In genomic region chr4:40214038-40214437, GRCh38 we compare ENCODE assay signal across 16 cellular contexts. TPM values are rescaled to one million over a fixed set of nuclear protein-coding genes. Genes with fewer than 3 reads are reported as not detected.
DNase-seq lines count a peak whose midpoint lies in the region; ATAC-seq and TF ChIP-seq lines count a peak whose summit lies in the region.
"Had no signal": no experiment of that assay in that cellular context is flagged by ENCODE, and none has a peak within 500 bp of the region (broad histone marks: within the 10 kb centered on the region; RNA-seq: fewer than 3 reads in every experiment).

No MANE protein-coding gene starts in this region.

- H3K4me1 ChIP-seq in adrenal gland (replicated peaks in 1 of 2) (no peaks in the 10 kb centered on the region), SK-N-SH (ENCODE audit: control insufficient read depth in 1 of 2, insufficient read depth in 2 of 2, low read depth in 1 of 2, low read length in 1 of 2) (peaks cover 5 to 6% of the 10 kb centered on the region in 2 experiments; a peak in 3 of 4 replicates)
- H3K4me1 ChIP-seq: sigmoid colon had no signal

- TF ChIP-seq RAD21 in SK-N-SH (IDR thresholded peaks at IDR 0.05; ENCODE audit: low read length) = no peak

- TF ChIP-seq POLR2A in adrenal gland (IDR thresholded peaks at IDR 0.05) = no peak

- no peak for TF ChIP-seq EP300 in SK-N-SH (IDR thresholded peaks at IDR 0.05; ENCODE audit: borderline replicate concordance in 1 of 2, low read depth in 1 of 2, low read length in 1 of 2)

- intact Hi-C loops in adrenal gland (cut with DNase I) = no loop called here

- H4K20me1 ChIP-seq in SK-N-SH (ENCODE audit: insufficient read depth) = no peaks in the 10 kb centered on the region

- H3K4me2 ChIP-seq in SK-N-SH = no peak overlapping the region

- TF ChIP-seq CTCF in adrenal gland (IDR thresholded peaks at IDR 0.05) (no peak), SK-N-SH (IDR thresholded peaks at IDR 0.05) (no peak)

- H3K36me3 ChIP-seq in adrenal gland (replicated peaks in 1 of 2) (no peaks in the 10 kb centered on the region), SK-N-SH (replicated peaks in 1 of 2; ENCODE audit: control insufficient read depth in 1 of 2, insufficient read depth in 2 of 2, low read length in 1 of 2) (no peaks in the 10 kb centered on the region)
- H3K36me3 ChIP-seq: sigmoid colon, stomach had no signal

- H3K27ac ChIP-seq in adrenal gland (no peak overlapping the region), SK-N-SH (ENCODE audit: low read depth in 2 of 2, low read length in 1 of 2) (no peak overlapping the region)
- H3K27ac ChIP-seq: sigmoid colon, stomach, VCaP had no signal

- no peaks in the 10 kb centered on the region for H3K9me3 ChIP-seq in adrenal gland (replicated peaks in 1 of 3)
- no peaks in the 10 kb centered on the region for H3K9me3 ChIP-seq in SK-N-SH
- H3K9me3 ChIP-seq: sigmoid colon, stomach had no signal

- no peaks in the 10 kb centered on the region for H3K9me3 Mint-ChIP-seq in activated T-cell treated with anti-CD3 and anti-CD28 coated beads, Interleukin-2, amount 50 U/mL, for 4 hours
- H3K9me3 Mint-ChIP-seq in activated naive CD8-positive, alpha-beta T cell (ENCODE audit: low read depth) = no peaks in the 10 kb centered on the region
- H3K9me3 Mint-ChIP-seq in stimulated activated memory B cell treated with anti-CD40 and anti-IgM and Interleukin-4, amounts not matched to agents 10 μg/mL and 1 μg/mL and 100 μg/mL, for 72 hours = no peaks in the 10 kb centered on the region
- H3K9me3 Mint-ChIP-seq: endodermal cell had no signal

- no peak for DNase-seq in activated T-cell treated with anti-CD3 and anti-CD28 coated beads, Interleukin-2, amount 50 U/mL, for 4 hours
- DNase-seq in activated T-cell treated with anti-CD3 and anti-CD28 coated beads, Interleukin-2, amount 50 U/mL, for 48 hours = no peak
- DNase-seq in T-helper 1 cell = peak in 4 of 5 donors; percentile 32 to 74 (median 42)
- DNase-seq in adrenal gland = no peak
- no peak for DNase-seq in stimulated activated CD4-positive, alpha-beta T cell treated with anti-CD3 and anti-CD28 coated beads, Interleukin-15, amount 100 ng/mL, for 24 hours
- no peak for DNase-seq in SK-N-SH
- DNase-seq: endodermal cell; foreskin fibroblast; NCI-H1048; NK-92 treated with Interleukin-12 subunit alpha and Interleukin-12 subunit beta, amount 100 ng/mL, for 24 hours; sigmoid colon; stomach had no signal

- no peaks in the 10 kb centered on the region for H3K79me2 ChIP-seq in SK-N-SH (ENCODE audit: insufficient read depth)

- H3K27ac Mint-ChIP-seq in activated naive CD8-positive, alpha-beta T cell = peak overlapping the region; percentile 96
- peak overlapping the region; percentile 76 for H3K27ac Mint-ChIP-seq in stimulated activated memory B cell treated with anti-CD40 and anti-IgM and Interleukin-4, amounts not matched to agents 10 μg/mL and 1 μg/mL and 100 μg/mL, for 72 hours
- H3K27ac Mint-ChIP-seq: endodermal cell had no signal

- WGBS in adrenal gland, 4 donors = 81 to 92% (median 86%) methylated on average over 7 of the region's 7 CpGs
- 94% methylated on average over 7 of the region's 7 CpGs for WGBS in SK-N-SH (ENCODE audit: low lambda C conversion rate)

- H3K4me3 Mint-ChIP-seq in activated T-cell treated with anti-CD3 and anti-CD28 coated beads, Interleukin-2, amount 50 U/mL, for 4 hours = peak overlapping the region; percentile 60
- peak overlapping the region; percentile 83 for H3K4me3 Mint-ChIP-seq in activated naive CD8-positive, alpha-beta T cell
- peak overlapping the region; percentile 22 for H3K4me3 Mint-ChIP-seq in stimulated activated memory B cell treated with anti-CD40 and anti-IgM and Interleukin-4, amounts not matched to agents 10 μg/mL and 1 μg/mL and 100 μg/mL, for 72 hours
- H3K4me3 Mint-ChIP-seq: endodermal cell had no signal

- H3K4me3 ChIP-seq in adrenal gland (no peak overlapping the region), SK-N-SH (ENCODE audit: low read depth in 2 of 2, low read length in 1 of 2) (no peak overlapping the region)
- H3K4me3 ChIP-seq: sigmoid colon, stomach had no signal

- H2AFZ ChIP-seq in SK-N-SH (ENCODE audit: low read depth) = no peak overlapping the region

- CTCF ChIA-PET in SK-N-SH (lab: Yijun Ruan, JAX) = no interaction called here

- POLR2A ChIA-PET in SK-N-SH (lab: Yijun Ruan, JAX) = no interaction called here

- H3K9me2 ChIP-seq in SK-N-SH = no peaks in the 10 kb centered on the region

- H3K27me3 ChIP-seq in adrenal gland (no peaks in the 10 kb centered on the region), SK-N-SH (ENCODE audit: insufficient read depth) (no peaks in the 10 kb centered on the region)
- H3K27me3 ChIP-seq: sigmoid colon, stomach had no signal

- peaks cover 95% of the 10 kb centered on the region for H3K4me1 Mint-ChIP-seq in activated T-cell treated with anti-CD3 and anti-CD28 coated beads, Interleukin-2, amount 50 U/mL, for 4 hours (ENCODE audit: low read depth)
- H3K4me1 Mint-ChIP-seq in activated naive CD8-positive, alpha-beta T cell (ENCODE audit: low read depth) = peaks cover 92% of the 10 kb centered on the region
- peaks cover 98% of the 10 kb centered on the region for H3K4me1 Mint-ChIP-seq in stimulated activated memory B cell treated with anti-CD40 and anti-IgM and Interleukin-4, amounts not matched to agents 10 μg/mL and 1 μg/mL and 100 μg/mL, for 72 hours

- peaks cover 75% of the 10 kb centered on the region for H3K36me3 Mint-ChIP-seq in activated T-cell treated with anti-CD3 and anti-CD28 coated beads, Interleukin-2, amount 50 U/mL, for 4 hours (ENCODE audit: insufficient read depth)
- H3K36me3 Mint-ChIP-seq in activated naive CD8-positive, alpha-beta T cell = peaks cover 44% of the 10 kb centered on the region
- peaks cover 70% of the 10 kb centered on the region for H3K36me3 Mint-ChIP-seq in stimulated activated memory B cell treated with anti-CD40 and anti-IgM and Interleukin-4, amounts not matched to agents 10 μg/mL and 1 μg/mL and 100 μg/mL, for 72 hours

- no peaks in the 10 kb centered on the region for H3K27me3 Mint-ChIP-seq in activated T-cell treated with anti-CD3 and anti-CD28 coated beads, Interleukin-2, amount 50 U/mL, for 4 hours (ENCODE audit: low read depth)
- H3K27me3 Mint-ChIP-seq in activated naive CD8-positive, alpha-beta T cell = no peaks in the 10 kb centered on the region
- H3K27me3 Mint-ChIP-seq in stimulated activated memory B cell treated with anti-CD40 and anti-IgM and Interleukin-4, amounts not matched to agents 10 μg/mL and 1 μg/mL and 100 μg/mL, for 72 hours = no peaks in the 10 kb centered on the region

- no peak overlapping the region for H3K9ac ChIP-seq in SK-N-SH

- no peaks in the 10 kb centered on the region for H3F3A ChIP-seq in SK-N-SH (replicated peaks; ENCODE audit: insufficient read depth)

- peak; percentile 39 to 52 for ATAC-seq in activated T-cell treated with anti-CD3 and anti-CD28 coated beads, Interleukin-2, amount 50 U/mL, for 4 hours
- peak; percentile 84 for ATAC-seq in stimulated activated memory B cell treated with anti-CD40 and anti-IgM and Interleukin-4, amounts not matched to agents 10 μg/mL and 1 μg/mL and 100 μg/mL, for 72 hours

TF ChIP-seq in SK-N-SH, 30 proteins besides CTCF, POLR2A, EP300 and RAD21:
- TF ChIP-seq GATA2 (CRISPR knock-in tag; IDR thresholded peaks at IDR 0.05) (no peak), RCOR1 (IDR thresholded peaks at IDR 0.05; ENCODE audit: low read length) (no peak), RFX5 (IDR thresholded peaks at IDR 0.05; ENCODE audit: low read length) (no peak), USF1 (IDR thresholded peaks at IDR 0.05; ENCODE audit: borderline replicate concordance, low read depth) (no peak), REST (IDR thresholded peaks at IDR 0.05; ENCODE audit: low read depth, low read length) (no peak), TAF1 (IDR thresholded peaks at IDR 0.05; ENCODE audit: borderline replicate concordance, low read depth, low read length) (no peak)

RNA-seq across cellular contexts. Expression of gene RHOH, which starts 17.2 kb away (rescaled TPM):
- 100 to 1,000 TPM; 164 to 204 (median 170) TPM for total RNA-seq in activated T-cell treated with anti-CD3 and anti-CD28 coated beads, Interleukin-2, amount 50 U/mL, for 4 hours
- total RNA-seq in adrenal gland = 1 to 10 TPM in 4 of 8 donors, under 1 TPM in 3, not detected in 1; 0.84 to 3.4 (median 1.2) TPM
- polyA plus RNA-seq in adrenal gland (1 to 10 TPM in 1 of 3 donors, under 1 TPM in 2; 0.56 to 1.1 (median 0.61) TPM), SK-N-SH (2012; rRNA removed) (not detected in 2 replicates)
- not detected in 2 replicates for polyA plus RNA-seq in SK-N-SH (2012; cell fraction: cytosol; rRNA removed)
- not detected in 2 replicates for polyA plus RNA-seq in SK-N-SH (2012; cell fraction: nucleus; rRNA removed)
- total RNA-seq: lung microvascular endothelial cell had no signal

Comparison
In these comparisons a context has a peak if more than half of its experiments do, and no peak if none do; other contexts are left out.
1. DNase-seq: peak in T-helper 1 cell (4 of 5); none in activated T-cell treated with anti-CD3 and anti-CD28 coated beads, Interleukin-2, amount 50 U/mL, for 4 hours (single experiment), activated T-cell treated with anti-CD3 and anti-CD28 coated beads, Interleukin-2, amount 50 U/mL, for 48 hours (0 of 2), adrenal gland (0 of 7), stimulated activated CD4-positive, alpha-beta T cell treated with anti-CD3 and anti-CD28 coated beads, Interleukin-15, amount 100 ng/mL, for 24 hours (single experiment) and SK-N-SH (single experiment).
2. H3K4me3 Mint-ChIP-seq: peak in every context shown above with its lines; median percentile 83 in activated naive CD8-positive, alpha-beta T cell; 60 in activated T-cell treated with anti-CD3 and anti-CD28 coated beads, Interleukin-2, amount 50 U/mL, for 4 hours; 22 in stimulated activated memory B cell treated with anti-CD40 and anti-IgM and Interleukin-4, amounts not matched to agents 10 μg/mL and 1 μg/mL and 100 μg/mL, for 72 hours.
3. RNA of gene RHOH, which starts 17.2 kb away (total RNA-seq): 164 to 204 TPM in activated T-cell treated with anti-CD3 and anti-CD28 coated beads, Interleukin-2, amount 50 U/mL, for 4 hours; 0.84 to 3.4 TPM in adrenal gland; every median in the first group is over 10 times any median in the second.